19 cellular contexts compared by ENCODE assay signal in the genomic region with DNA sequence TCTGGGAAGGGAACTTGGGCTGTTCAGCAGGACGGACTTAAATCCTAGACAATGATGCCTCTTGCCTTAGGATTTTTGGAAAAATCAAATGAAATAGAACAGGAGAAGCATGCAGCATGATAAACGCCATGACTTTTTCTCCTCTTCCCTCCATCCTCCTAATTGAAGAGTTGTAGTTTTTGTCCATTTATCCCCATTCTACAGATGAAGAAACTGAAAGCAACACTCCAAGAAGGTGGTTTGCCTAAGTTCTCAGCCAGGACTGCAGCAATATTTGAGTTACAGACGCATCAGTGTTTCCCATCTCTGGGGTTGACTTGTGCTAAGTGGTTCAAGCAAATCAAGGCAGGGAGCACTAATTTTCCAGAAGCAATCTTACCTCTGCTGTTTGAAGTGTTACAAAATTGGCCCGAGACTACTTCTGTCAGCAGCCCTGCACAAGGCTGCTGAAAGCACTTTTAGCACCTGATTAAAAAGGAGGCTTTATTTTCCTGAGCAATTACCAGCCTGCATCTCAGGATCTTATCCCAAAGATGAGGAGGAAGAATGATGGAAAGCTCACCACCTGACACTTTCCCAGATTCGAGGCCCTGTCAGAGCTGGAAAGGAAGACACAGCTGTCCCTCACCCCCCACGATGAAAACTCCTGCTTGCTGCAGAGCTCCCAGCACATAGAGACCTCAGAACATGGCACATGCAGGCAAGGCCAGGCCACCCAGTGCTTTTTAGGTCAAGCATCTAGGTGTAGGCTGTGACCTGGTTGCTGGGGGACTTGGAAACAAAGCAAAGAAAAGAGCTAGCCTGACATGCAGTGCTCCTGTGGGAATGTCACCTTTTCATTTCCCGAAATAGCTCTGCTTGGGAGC. TPM values are rescaled to one million over a fixed set of nuclear protein-coding genes. Genes with fewer than 3 reads are reported as not detected.
"Had no signal": no experiment of that assay in that cellular context is flagged by ENCODE, and none has a peak within 500 bp of the region (broad histone marks: within the 10 kb centered on the region; RNA-seq: fewer than 3 reads in every experiment).

No MANE protein-coding gene starts in this region.

- H3K4me1 ChIP-seq: colonic mucosa, esophagus squamous epithelium, upper lobe of left lung had no signal

- H3K9me3 ChIP-seq: colonic mucosa, esophagus squamous epithelium, upper lobe of left lung had no signal

- H3K27me3 Mint-ChIP-seq: activated naive CD8-positive, alpha-beta T cell had no signal

- H3K27ac Mint-ChIP-seq: activated CD4-positive, alpha-beta memory T cell treated with anti-CD3 and anti-CD28 coated beads for 36 hours; activated CD4-positive, alpha-beta T cell treated with anti-CD3 and anti-CD28 coated beads for 36 hours; activated naive CD8-positive, alpha-beta T cell; activated T-cell treated with anti-CD3 and anti-CD28 coated beads, Interleukin-2, amount 50 U/mL, for 72 hours; mesothelial cell of epicardium; T-helper 1 cell treated with Interleukin-12 subunit alpha and Interleukin-12 subunit beta and Interleukin-4 antibody, amounts not matched to agents 30 μg/mL and 1 μg/mL, for 36 hours had no signal

- DNase-seq: activated gamma-delta T cell treated with Interleukin-2 at 50 U/mL for 16 hours; amniotic stem cell; central memory CD4-positive, alpha-beta T cell; colonic mucosa; effector CD4-positive, alpha-beta T cell; esophagus squamous epithelium; stimulated activated naive CD8-positive, alpha-beta T cell treated with anti-CD3 and anti-CD28 coated beads, Interleukin-15, Interleukin-2, amounts not matched to agents 100 U/mL and 50 U/mL, for 24 hours had no signal

- H3K27ac ChIP-seq: colonic mucosa, esophagus squamous epithelium, upper lobe of left lung had no signal

- H3K4me3 Mint-ChIP-seq: activated CD4-positive, alpha-beta memory T cell treated with anti-CD3 and anti-CD28 coated beads for 36 hours; activated CD4-positive, alpha-beta T cell treated with anti-CD3 and anti-CD28 coated beads for 36 hours; activated naive CD8-positive, alpha-beta T cell; activated T-cell treated with anti-CD3 and anti-CD28 coated beads, Interleukin-2, amount 50 U/mL, for 72 hours; mesothelial cell of epicardium; T-helper 1 cell treated with Interleukin-12 subunit alpha and Interleukin-12 subunit beta and Interleukin-4 antibody, amounts not matched to agents 30 μg/mL and 1 μg/mL, for 36 hours had no signal

- H3K9me3 Mint-ChIP-seq: activated CD4-positive, alpha-beta memory T cell treated with anti-CD3 and anti-CD28 coated beads for 36 hours; activated T-cell treated with anti-CD3 and anti-CD28 coated beads, Interleukin-2, amount 50 U/mL, for 72 hours; mesothelial cell of epicardium; T-helper 1 cell treated with Interleukin-12 subunit alpha and Interleukin-12 subunit beta and Interleukin-4 antibody, amounts not matched to agents 30 μg/mL and 1 μg/mL, for 36 hours had no signal

- H3K4me1 Mint-ChIP-seq: activated CD4-positive, alpha-beta T cell treated with anti-CD3 and anti-CD28 coated beads for 36 hours had no signal

- H3K27me3 ChIP-seq: colonic mucosa, upper lobe of left lung had no signal

- H3K36me3 ChIP-seq: colonic mucosa, esophagus squamous epithelium, upper lobe of left lung had no signal

- H3K36me3 Mint-ChIP-seq: activated CD4-positive, alpha-beta memory T cell treated with anti-CD3 and anti-CD28 coated beads for 36 hours; activated naive CD8-positive, alpha-beta T cell; mesothelial cell of epicardium had no signal

- H3K4me3 ChIP-seq: colonic mucosa, esophagus squamous epithelium, upper lobe of left lung had no signal

RNA-seq across cellular contexts. Expression of gene C10orf71, which starts 19.7 kb away (rescaled TPM):
- total RNA-seq: activated CD4-positive, alpha-beta memory T cell treated with anti-CD3 and anti-CD28 coated beads for 36 hours; activated CD4-positive, alpha-beta T cell treated with anti-CD3 and anti-CD28 coated beads for 36 hours; activated T-cell treated with anti-CD3 and anti-CD28 coated beads, Interleukin-2, amount 50 U/mL, for 72 hours; colonic mucosa; endothelial cell of umbilical vein; fibroblast of villous mesenchyme; kidney epithelial cell; lower leg skin; mesothelial cell of epicardium; temporal lobe; upper lobe of left lung had no signal
- polyA plus RNA-seq: endothelial cell of umbilical vein had no signal
